Comparison of ENCODE assay signal across 13 cellular contexts in the genomic region with DNA sequence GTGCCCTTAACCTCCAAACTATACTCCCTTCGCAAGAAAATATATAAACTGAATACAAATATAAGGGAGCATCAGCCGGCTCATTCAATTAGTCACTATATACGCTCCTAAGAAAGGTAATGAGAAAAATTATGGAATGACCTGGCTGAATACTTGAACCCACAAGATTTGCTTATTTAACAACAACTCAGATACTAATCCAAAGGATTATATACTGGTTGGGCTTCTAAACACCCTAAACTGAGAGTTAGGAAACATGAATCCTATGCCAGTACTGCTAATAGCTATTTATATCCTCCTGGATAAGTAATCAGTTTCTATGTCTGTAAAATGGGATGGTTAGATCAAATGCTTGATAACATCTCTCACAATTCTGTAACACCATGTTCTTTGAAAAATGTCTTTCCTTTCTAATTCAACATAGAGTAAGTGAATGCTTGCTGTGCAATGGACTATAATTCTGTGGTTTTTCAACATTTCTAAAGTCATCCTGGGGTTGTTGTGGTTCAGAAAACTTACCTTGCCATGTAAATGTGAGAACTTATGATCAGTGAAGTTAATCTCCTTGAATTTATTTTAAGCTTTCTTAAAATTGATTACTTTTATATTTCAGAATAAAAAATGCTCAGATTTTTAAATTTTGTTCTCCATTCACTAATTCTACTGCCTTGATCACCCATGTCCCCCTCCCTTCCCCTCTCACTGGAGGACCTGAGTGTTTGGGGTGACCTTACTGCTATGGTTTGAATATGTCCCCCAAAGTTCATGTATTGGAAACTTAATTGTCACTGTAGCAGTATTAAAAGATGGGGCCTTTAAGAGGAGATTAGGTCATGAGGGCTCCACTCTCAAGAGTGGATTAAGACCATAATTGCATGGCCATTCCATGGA. TPM values are rescaled to one million over a fixed set of nuclear protein-coding genes. Genes with fewer than 3 reads are reported as not detected.
DNase-seq lines count a peak whose midpoint lies in the region; ATAC-seq and TF ChIP-seq lines count a peak whose summit lies in the region.
"Had no signal": no experiment of that assay in that cellular context is flagged by ENCODE, and none has a peak within 500 bp of the region (broad histone marks: within the 10 kb centered on the region; RNA-seq: fewer than 3 reads in every experiment).

No MANE protein-coding gene starts in this region.

- no peaks in the 10 kb centered on the region for H3K27me3 Mint-ChIP-seq in Calu3 (ENCODE audit: unreplicated experiment)
- H3K27me3 Mint-ChIP-seq in HFFc6 (ENCODE audit: insufficient read depth), result no peaks in the 10 kb centered on the region; the same call in 1 of the 2 replicates
- H3K27me3 Mint-ChIP-seq in activated CD8-positive, alpha-beta T cell treated with anti-CD3 and anti-CD28 coated beads, Interleukin-2, amount 10 ng/mL, durations not matched to agents 7 days and 5 days (ENCODE audit: low read depth), result no peaks in the 10 kb centered on the region
- H3K27me3 Mint-ChIP-seq in naive thymus-derived CD4-positive, alpha-beta T cell, result no peaks in the 10 kb centered on the region

- H3K4me1 Mint-ChIP-seq in Calu3 (ENCODE audit: low read depth, unreplicated experiment) (peaks cover 63% of the 10 kb centered on the region), HFFc6 (ENCODE audit: low read depth) (peaks cover 97% of the 10 kb centered on the region)
- peaks cover 69% of the 10 kb centered on the region for H3K4me1 Mint-ChIP-seq in activated CD8-positive, alpha-beta T cell treated with anti-CD3 and anti-CD28 coated beads, Interleukin-2, amount 10 ng/mL, durations not matched to agents 7 days and 5 days (ENCODE audit: low read depth)
- H3K4me1 Mint-ChIP-seq in naive thymus-derived CD4-positive, alpha-beta T cell, result peaks cover 33 to 73% (median 60%) of the 10 kb centered on the region in 7 donors

- H3K9me3 Mint-ChIP-seq in Calu3 (ENCODE audit: low read depth, unreplicated experiment), result no peaks in the 10 kb centered on the region
- H3K9me3 Mint-ChIP-seq in HFFc6, result peaks cover 14% of the 10 kb centered on the region
- H3K9me3 Mint-ChIP-seq in activated CD8-positive, alpha-beta T cell treated with anti-CD3 and anti-CD28 coated beads, Interleukin-2, amount 10 ng/mL, durations not matched to agents 7 days and 5 days (ENCODE audit: insufficient read depth), result peaks cover 16% of the 10 kb centered on the region
- peaks cover 0 to 21% (median 8%) of the 10 kb centered on the region in 11 donors for H3K9me3 Mint-ChIP-seq in naive thymus-derived CD4-positive, alpha-beta T cell

- no peak for DNase-seq in Calu3
- no peak for DNase-seq in HFFc6
- no peak for DNase-seq in activated CD8-positive, alpha-beta T cell treated with anti-CD3 and anti-CD28 coated beads, Interleukin-2, amount 10 ng/mL, durations not matched to agents 7 days and 5 days
- no peak for DNase-seq in naive thymus-derived CD4-positive, alpha-beta T cell
- no peak for DNase-seq in germinal center (ENCODE audit: low spot score)
- DNase-seq in COLO668 (lab: John Stamatoyannopoulos, UW; ENCODE audit: unreplicated experiment), result no peak
- DNase-seq: anterior cingulate cortex, kidney, SW 1271 had no signal

- H3K4me3 Mint-ChIP-seq in Calu3 (ENCODE audit: low read depth, unreplicated experiment) (peak overlapping the region; percentile 12), HFFc6 (no peak overlapping the region)
- H3K4me3 Mint-ChIP-seq in activated CD8-positive, alpha-beta T cell treated with anti-CD3 and anti-CD28 coated beads, Interleukin-2, amount 10 ng/mL, durations not matched to agents 7 days and 5 days, result peak overlapping the region; percentile 6
- H3K4me3 Mint-ChIP-seq in naive thymus-derived CD4-positive, alpha-beta T cell, result peak overlapping the region in 7 of 10 donors; percentile 12 to 76 (median 67)
- H3K4me3 Mint-ChIP-seq: CD14-positive monocyte had no signal

- CTCF ChIA-PET in Calu3 (lab: Charles Lee), result no interaction called here
- CTCF ChIA-PET in activated CD8-positive, alpha-beta T cell treated with anti-CD3 and anti-CD28 coated beads, Interleukin-2, amount 10 ng/mL, durations not matched to agents 7 days and 5 days (lab: Charles Lee), result interaction anchor here (1.1 to 3.4 kb wide), 4 partner anchors 14 to 19 kb away, joined by 3 to 25 read pairs (median 18); a partner anchor contains a TSS
- CTCF ChIA-PET in naive thymus-derived CD4-positive, alpha-beta T cell (lab: Charles Lee), result interaction anchor here (0.9 to 2.3 kb wide), 2 partner anchors 13 to 53 kb away, joined by 3 to 8 read pairs; no protein-coding TSS in a partner anchor

- H3K36me3 Mint-ChIP-seq in Calu3 (ENCODE audit: insufficient read depth, unreplicated experiment), result peaks cover 51% of the 10 kb centered on the region
- H3K36me3 Mint-ChIP-seq in HFFc6 (ENCODE audit: low read depth), result peaks cover 62% of the 10 kb centered on the region
- peaks cover 72% of the 10 kb centered on the region for H3K36me3 Mint-ChIP-seq in activated CD8-positive, alpha-beta T cell treated with anti-CD3 and anti-CD28 coated beads, Interleukin-2, amount 10 ng/mL, durations not matched to agents 7 days and 5 days (ENCODE audit: low read depth)
- H3K36me3 Mint-ChIP-seq in naive thymus-derived CD4-positive, alpha-beta T cell, result peaks cover 0 to 54% (median 22%) of the 10 kb centered on the region in 5 donors

- H3K36me3 ChIP-seq in naive thymus-derived CD4-positive, alpha-beta T cell (ENCODE audit: control insufficient read depth in 2 of 3, insufficient read depth in 3 of 3, low read length in 3 of 3), result no peaks in the 10 kb centered on the region
- H3K36me3 ChIP-seq: right atrium auricular region had no signal

- TF ChIP-seq CTCF in Calu3 (IDR thresholded peaks at IDR 0.05; ENCODE audit: unreplicated experiment), result no peak
- no peak for TF ChIP-seq CTCF in HFFc6 (IDR thresholded peaks at IDR 0.05)

- H3K9me3 ChIP-seq in naive thymus-derived CD4-positive, alpha-beta T cell (ENCODE audit: control insufficient read depth in 2 of 3, low read length in 3 of 3), result peaks cover 0 to 9% (median 0%) of the 10 kb centered on the region in 3 experiments

- H3K27ac Mint-ChIP-seq in Calu3 (ENCODE audit: unreplicated experiment) (peak overlapping the region; percentile 73), HFFc6 (peak overlapping the region; percentile 81)
- peak overlapping the region; percentile 81 for H3K27ac Mint-ChIP-seq in activated CD8-positive, alpha-beta T cell treated with anti-CD3 and anti-CD28 coated beads, Interleukin-2, amount 10 ng/mL, durations not matched to agents 7 days and 5 days
- peak overlapping the region in 6 of 9 donors; percentile 16 to 86 (median 68) for H3K27ac Mint-ChIP-seq in naive thymus-derived CD4-positive, alpha-beta T cell

- no TSS peak for BruUV-seq in Calu3 (replicated peaks; lab: Mats Ljungman, UMichigan)

- no peak overlapping the region for H3K27ac ChIP-seq in naive thymus-derived CD4-positive, alpha-beta T cell (ENCODE audit: low read depth, low read length)
- H3K27ac ChIP-seq: right atrium auricular region had no signal

- intact Hi-C loops in Calu3 (cut with micrococcal nuclease; ENCODE audit: unreplicated experiment), result loop anchor here (5.0 kb wide), 1 partner anchor 185 kb away; no protein-coding TSS in a partner anchor
- intact Hi-C loops in naive thymus-derived CD4-positive, alpha-beta T cell (cut with micrococcal nuclease), result no loop called here

- ATAC-seq in activated CD8-positive, alpha-beta T cell treated with anti-CD3 and anti-CD28 coated beads, Interleukin-2, amount 10 ng/mL, durations not matched to agents 7 days and 5 days, result peak; percentile 47
- no peak for ATAC-seq in naive thymus-derived CD4-positive, alpha-beta T cell
- ATAC-seq in GM18909 (IDR thresholded peaks at IDR 0.05; ENCODE audit: poor library complexity, unreplicated experiment) (no peak), GM18907 (IDR thresholded peaks at IDR 0.05; ENCODE audit: unreplicated experiment) (no peak)

- H3K27me3 ChIP-seq in naive thymus-derived CD4-positive, alpha-beta T cell (ENCODE audit: control insufficient read depth in 2 of 2, insufficient read depth in 2 of 2, low read length in 2 of 2), result no peaks in the 10 kb centered on the region
- H3K27me3 ChIP-seq: right atrium auricular region had no signal

- H3K4me3 ChIP-seq in naive thymus-derived CD4-positive, alpha-beta T cell (ENCODE audit: low read length), result peak overlapping the region; percentile 11
- H3K4me3 ChIP-seq: right atrium auricular region had no signal

- POLR2A ChIA-PET in activated CD8-positive, alpha-beta T cell treated with anti-CD3 and anti-CD28 coated beads, Interleukin-2, amount 10 ng/mL, durations not matched to agents 7 days and 5 days (lab: Charles Lee), result interaction anchor here (1.5 to 6.8 kb wide), 4 partner anchors 14 to 20 kb away, joined by 5 to 56 read pairs (median 14); a partner anchor contains a TSS
- POLR2A ChIA-PET in naive thymus-derived CD4-positive, alpha-beta T cell (lab: Charles Lee), result interaction anchor here (0.7 to 8.8 kb wide), 2 partner anchors 13 kb away, joined by 3 to 62 read pairs; a partner anchor contains a TSS

- H3K4me1 ChIP-seq in naive thymus-derived CD4-positive, alpha-beta T cell (ENCODE audit: control insufficient read depth in 2 of 2, insufficient read depth in 2 of 2, low read length in 2 of 2), result peaks cover 24 to 33% of the 10 kb centered on the region in 2 donors

RNA-seq across cellular contexts. Expression of a gene that starts 14.5 kb away (rescaled TPM):
- total RNA-seq in Calu3 (2022), result 55.1 and 58.2 TPM in 2 replicates
- 10 to 100 TPM; 30.5 to 48.9 (median 43.8) TPM for total RNA-seq in HFFc6 (2021; fragmentation: NEBNext Ultra II Directional; extraction: Animal tissue kit (Norgen Biotek cat#: 25700))
- total RNA-seq in activated CD8-positive, alpha-beta T cell treated with anti-CD3 and anti-CD28 coated beads, Interleukin-2, amount 10 ng/mL, durations not matched to agents 7 days and 5 days, result 10 to 100 TPM; 12.1 to 13.0 TPM
- total RNA-seq in naive thymus-derived CD4-positive, alpha-beta T cell, result 10 to 100 TPM in 3 of 5 experiments, 1 to 10 TPM in 2; 2.5 to 60.6 (median 19.0) TPM
- 1 to 10 TPM; 3.5 to 3.7 TPM for polyA plus RNA-seq in naive thymus-derived CD4-positive, alpha-beta T cell
